8 cellular contexts compared by ENCODE assay signal in genomic region chr20:46689754-46690085, GRCh38. TPM values are rescaled to one million over a fixed set of nuclear protein-coding genes. Genes with fewer than 3 reads are reported as not detected.
DNase-seq lines count a peak whose midpoint lies in the region; ATAC-seq and TF ChIP-seq lines count a peak whose summit lies in the region.

No MANE protein-coding gene starts in this region.

- DNase-seq in GM23338 (ENCODE audit: low spot score) (no peak), hippocampal formation (lab: John Stamatoyannopoulos, UW) (no peak), NCI-H524 (lab: John Stamatoyannopoulos, UW) (no peak), D341Med (ENCODE audit: low spot score) (no peak)

- peak overlapping the region; percentile 89 for H3K27ac Mint-ChIP-seq in GM23338

- H3K27me3 ChIP-seq in GM23338 (ENCODE audit: insufficient read depth) (no peaks in the 10 kb centered on the region), gastroesophageal sphincter (no peaks in the 10 kb centered on the region)

- H3K27me3 Mint-ChIP-seq in GM23338 (ENCODE audit: insufficient read depth, low read depth, poor library complexity): peaks cover 7% of the 10 kb centered on the region

- peaks cover 3% of the 10 kb centered on the region; the same call in 2 of the 3 replicates for H3K9me3 Mint-ChIP-seq in GM23338

- H3K4me2 ChIP-seq in GM23338: peak overlapping the region; percentile 72

- WGBS in gastroesophageal sphincter (ENCODE audit: low coverage in 1 of 2), 2 donors: 0% methylated on average over 12 of the region's 12 CpGs

- no peaks in the 10 kb centered on the region for H4K20me1 ChIP-seq in GM23338 (replicated peaks; ENCODE audit: insufficient read depth)

- peak overlapping the region; percentile 49 for H3K4me3 ChIP-seq in GM23338
- peak overlapping the region; percentile 87 for H3K4me3 ChIP-seq in WI38 (ENCODE audit: low read depth, low read length)
- H3K4me3 ChIP-seq in gastroesophageal sphincter: peak overlapping the region; percentile 45 to 83
- peak overlapping the region; percentile 27 to 93 (median 81) for H3K4me3 ChIP-seq in skin epidermis

- no peak for TF ChIP-seq CTCF in GM23338 (conservative IDR thresholded peaks at IDR 0.05; ENCODE audit: low read depth in 2 of 2)
- no peak for TF ChIP-seq CTCF in WI38 (IDR thresholded peaks at IDR 0.05; ENCODE audit: low read depth, low read length)
- no peak for TF ChIP-seq CTCF in gastroesophageal sphincter (IDR thresholded peaks at IDR 0.05)

- ATAC-seq in GM23338 (no peak), gastroesophageal sphincter (no peak), HG03521 (IDR thresholded peaks at IDR 0.05; ENCODE audit: unreplicated experiment) (no peak)

- H3K4me1 Mint-ChIP-seq in GM23338: peaks cover 22% of the 10 kb centered on the region

- no peak overlapping the region for H2AFZ ChIP-seq in GM23338

- TF ChIP-seq POLR2A in gastroesophageal sphincter (IDR thresholded peaks at IDR 0.05): no peak

- TF ChIP-seq EP300 in gastroesophageal sphincter (IDR thresholded peaks at IDR 0.05): no peak

- H3K36me3 Mint-ChIP-seq in GM23338 (ENCODE audit: low read depth): peaks cover 24% of the 10 kb centered on the region

- H3K9me2 ChIP-seq in GM23338 (ENCODE audit: insufficient read depth): no peaks in the 10 kb centered on the region

- no peaks in the 10 kb centered on the region for H3K9me3 ChIP-seq in gastroesophageal sphincter

- peak overlapping the region; percentile 39; the same call in 1 of the 2 replicates for H3K27ac ChIP-seq in GM23338 (ENCODE audit: low read depth)
- peak overlapping the region; percentile 90 to 97 (median 97) for H3K27ac ChIP-seq in gastroesophageal sphincter
- peak overlapping the region in 18 of 21 experiments; percentile 52 to 99 (median 92) for H3K27ac ChIP-seq in skin epidermis

- H3K4me1 ChIP-seq in GM23338 (ENCODE audit: insufficient read depth): peaks cover 14% of the 10 kb centered on the region; the same call in 1 of the 2 replicates
- H3K4me1 ChIP-seq in gastroesophageal sphincter: peaks cover 15 to 44% (median 16%) of the 10 kb centered on the region in 3 donors

- H3K79me2 ChIP-seq in GM23338 (replicated peaks; ENCODE audit: insufficient read depth): peaks cover 40% of the 10 kb centered on the region

- H3K36me3 ChIP-seq in GM23338 (ENCODE audit: insufficient read depth): peaks cover 9% of the 10 kb centered on the region
- peaks cover 0 to 24% of the 10 kb centered on the region in 2 donors for H3K36me3 ChIP-seq in gastroesophageal sphincter

- peak overlapping the region; percentile 92 for H3K4me3 Mint-ChIP-seq in GM23338

- H3F3A ChIP-seq in GM23338 (replicated peaks; ENCODE audit: low read depth): no peaks in the 10 kb centered on the region; the same call in 1 of the 2 replicates

TF ChIP-seq in GM23338, 12 proteins besides CTCF, POLR2A, EP300 and RAD21 (continues in another document):
- TF ChIP-seq EZH2phosphoT487 (IDR thresholded peaks at IDR 0.05; ENCODE audit: unreplicated experiment) (no peak), ZNF114 (CRISPR knock-in tag; IDR thresholded peaks at IDR 0.05) (no peak), JUNB (IDR thresholded peaks at IDR 0.05; ENCODE audit: unreplicated experiment) (no peak), REST (IDR thresholded peaks at IDR 0.05; ENCODE audit: unreplicated experiment) (no peak), NANOG (IDR thresholded peaks at IDR 0.05; ENCODE audit: borderline replicate concordance) (no peak), CREB1 (CRISPR knock-in tag; IDR thresholded peaks at IDR 0.05; ENCODE audit: low read depth) (no peak), POLR2AphosphoS5 (IDR thresholded peaks at IDR 0.05; ENCODE audit: low read depth) (no peak; the same call in 1 of the 2 replicates), EZH2 (IDR thresholded peaks at IDR 0.05; ENCODE audit: low read depth, unreplicated experiment) (no peak), STAT1 (IDR thresholded peaks at IDR 0.05; ENCODE audit: unreplicated experiment) (no peak), ZNF331 (CRISPR knock-in tag; IDR thresholded peaks at IDR 0.05; ENCODE audit: low read depth) (no peak), ETS1 (IDR thresholded peaks at IDR 0.05) (no peak)

RNA-seq across cellular contexts. Expression of gene TP53RK, which starts 0.5 kb away (rescaled TPM):
- total RNA-seq in GM23338 (2014; rRNA removed; shearing (Covaris generic)): 24.3 and 26.0 TPM in 2 replicates
- polyA plus RNA-seq in GM23338 (2016; fragmentation: Nextera tagmentation; extraction: Ambion mirVana): 23.1 and 24.2 TPM in 2 replicates
- total RNA-seq in gastroesophageal sphincter: 10 to 100 TPM; 14.6 to 21.3 (median 18.7) TPM

RNA-seq across cellular contexts. Expression of gene SLC2A10, which starts 19.7 kb away (rescaled TPM):
- 7.9 and 14.6 TPM in 2 replicates for total RNA-seq in GM23338 (2014; rRNA removed; shearing (Covaris generic))
- polyA plus RNA-seq in GM23338 (2016; fragmentation: Nextera tagmentation; extraction: Ambion mirVana): 4.3 and 4.9 TPM in 2 replicates
- total RNA-seq in gastroesophageal sphincter: 10 to 100 TPM in 3 of 4 donors, 1 to 10 TPM in 1; 10.0 to 20.1 (median 11.5) TPM

RNA-seq across cellular contexts. Expression of gene SLC13A3, which starts 38.5 kb away (rescaled TPM):
- total RNA-seq in GM23338 (2014; rRNA removed; shearing (Covaris generic)): 8.6 and 9.3 TPM in 2 replicates
- 7.2 and 9.1 TPM in 2 replicates for polyA plus RNA-seq in GM23338 (2016; fragmentation: Nextera tagmentation; extraction: Ambion mirVana)
- 1 to 10 TPM in 1 of 4 donors, under 1 TPM in 3; 0.62 to 1.6 (median 0.80) TPM for total RNA-seq in gastroesophageal sphincter

Comparison
In these comparisons a context has a peak if more than half of its experiments do, and no peak if none do; other contexts are left out.
1. H3K27ac ChIP-seq: peak in every context shown above with its lines; median percentile 97 in gastroesophageal sphincter; 92 in skin epidermis; 39 in GM23338.